ENCODE assay signal across 7 cellular contexts in genomic region chr12:111907740-111908139, GRCh38.
"Had no signal": no experiment of that assay in that cellular context is flagged by ENCODE, and none has a peak within 500 bp of the region (broad histone marks: within the 10 kb centered on the region; RNA-seq: fewer than 3 reads in every experiment).

No MANE protein-coding gene starts in this region.

- H3K4me3 ChIP-seq: GM12878 had no signal

- FAIRE-seq: GM12878, GM12891, GM12892, GM18507, GM19239 had no signal

- ATAC-seq: GM12878 had no signal

- DNase-seq: GDM1, GF-D8 had no signal
